1 cellular context compared by ENCODE assay signal in the genomic region with DNA sequence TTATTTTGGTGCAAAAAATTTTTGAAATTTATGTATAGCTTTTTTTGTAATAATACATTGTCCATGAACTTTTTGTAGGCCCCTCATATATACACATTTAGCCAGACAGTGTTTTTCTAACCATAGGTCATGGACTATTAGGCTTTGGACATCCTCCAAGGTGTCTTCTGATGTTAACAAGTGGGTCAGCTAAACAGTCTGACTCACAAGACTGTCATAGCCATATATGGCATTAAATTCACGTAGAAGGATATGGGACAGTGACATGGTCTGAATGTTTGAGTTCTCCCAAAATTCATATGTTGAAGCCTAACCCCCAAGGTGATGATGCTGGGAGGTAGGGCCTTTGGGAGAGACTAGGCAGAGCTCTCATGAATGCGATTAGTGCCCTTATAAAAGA.
TF ChIP-seq lines count a peak whose summit lies in the region.

No MANE protein-coding gene starts in this region.

TF ChIP-seq in K562, 482 proteins besides CTCF, POLR2A, EP300 and RAD21 (continued from another document):
- TF ChIP-seq, protein P1, sequence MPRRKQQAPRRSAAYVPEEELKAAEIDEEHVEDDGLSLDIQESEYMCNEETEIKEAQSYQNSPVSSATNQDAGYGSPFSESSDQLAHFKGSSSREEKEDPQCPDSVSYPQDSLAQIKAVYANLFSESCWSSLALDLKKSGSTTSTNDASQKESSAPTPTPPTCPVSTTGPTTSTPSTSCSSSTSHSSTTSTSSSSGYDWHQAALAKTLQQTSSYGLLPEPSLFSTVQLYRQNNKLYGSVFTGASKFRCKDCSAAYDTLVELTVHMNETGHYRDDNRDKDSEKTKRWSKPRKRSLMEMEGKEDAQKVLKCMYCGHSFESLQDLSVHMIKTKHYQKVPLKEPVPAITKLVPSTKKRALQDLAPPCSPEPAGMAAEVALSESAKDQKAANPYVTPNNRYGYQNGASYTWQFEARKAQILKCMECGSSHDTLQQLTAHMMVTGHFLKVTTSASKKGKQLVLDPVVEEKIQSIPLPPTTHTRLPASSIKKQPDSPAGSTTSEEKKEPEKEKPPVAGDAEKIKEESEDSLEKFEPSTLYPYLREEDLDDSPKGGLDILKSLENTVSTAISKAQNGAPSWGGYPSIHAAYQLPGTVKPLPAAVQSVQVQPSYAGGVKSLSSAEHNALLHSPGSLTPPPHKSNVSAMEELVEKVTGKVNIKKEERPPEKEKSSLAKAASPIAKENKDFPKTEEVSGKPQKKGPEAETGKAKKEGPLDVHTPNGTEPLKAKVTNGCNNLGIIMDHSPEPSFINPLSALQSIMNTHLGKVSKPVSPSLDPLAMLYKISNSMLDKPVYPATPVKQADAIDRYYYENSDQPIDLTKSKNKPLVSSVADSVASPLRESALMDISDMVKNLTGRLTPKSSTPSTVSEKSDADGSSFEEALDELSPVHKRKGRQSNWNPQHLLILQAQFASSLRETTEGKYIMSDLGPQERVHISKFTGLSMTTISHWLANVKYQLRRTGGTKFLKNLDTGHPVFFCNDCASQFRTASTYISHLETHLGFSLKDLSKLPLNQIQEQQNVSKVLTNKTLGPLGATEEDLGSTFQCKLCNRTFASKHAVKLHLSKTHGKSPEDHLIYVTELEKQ (CRISPR knock-in tag; IDR thresholded peaks at IDR 0.05): no peak
- no peak for TF ChIP-seq C11orf30 (IDR thresholded peaks at IDR 0.05; ENCODE audit: low read depth)
- no peak for TF ChIP-seq ZNF121 (CRISPR knock-in tag; conservative IDR thresholded peaks at IDR 0.05)
- no peak for TF ChIP-seq OTX1 (CRISPR knock-in tag; IDR thresholded peaks at IDR 0.05)
